ENCODE assay signal across 9 cellular contexts in the genomic region with DNA sequence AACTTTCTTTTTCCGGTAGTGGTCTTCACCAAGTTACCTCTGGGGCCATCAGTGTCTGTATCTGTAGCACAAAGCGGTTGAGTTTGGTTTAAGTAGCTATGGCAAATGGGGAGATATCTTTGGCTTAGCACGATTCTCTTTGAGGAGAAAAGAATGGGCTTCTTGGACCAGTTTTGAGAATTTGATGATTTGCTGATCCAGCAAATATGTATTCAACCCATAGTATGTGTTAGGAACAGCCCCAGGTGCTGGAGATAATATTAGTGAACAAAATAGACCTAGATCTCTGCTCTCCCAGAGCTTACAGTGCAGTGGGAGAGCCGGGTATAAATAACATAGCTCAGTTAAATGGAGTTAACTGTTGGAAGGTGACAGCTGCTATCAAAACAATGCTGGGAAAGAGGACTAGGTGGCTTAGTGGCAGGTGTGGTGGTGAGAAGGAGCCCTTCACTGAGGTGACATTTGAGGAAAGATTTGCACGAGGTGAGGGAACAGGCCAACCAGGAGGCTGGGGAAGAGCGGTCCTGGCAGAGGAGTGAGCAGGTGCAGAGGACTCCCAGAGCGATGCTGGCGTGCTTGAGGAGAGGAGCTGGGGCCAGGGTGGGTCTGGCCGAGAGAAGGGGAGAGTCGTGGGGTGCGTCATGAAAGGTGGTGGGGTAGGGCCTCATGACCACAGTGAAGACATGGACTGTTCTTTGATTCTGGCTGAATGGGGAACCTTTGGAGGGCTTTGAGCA. TPM values are rescaled to one million over a fixed set of nuclear protein-coding genes. Genes with fewer than 3 reads are reported as not detected.
DNase-seq lines count a peak whose midpoint lies in the region; ATAC-seq and TF ChIP-seq lines count a peak whose summit lies in the region.
"Had no signal": no experiment of that assay in that cellular context is flagged by ENCODE, and none has a peak within 500 bp of the region (broad histone marks: within the 10 kb centered on the region; RNA-seq: fewer than 3 reads in every experiment).

No MANE protein-coding gene starts in this region.

- peaks cover 7% of the 10 kb centered on the region for H4K20me1 ChIP-seq in neural progenitor cell (ENCODE audit: low read depth)

- peak overlapping the region; percentile 48 for H3K27ac Mint-ChIP-seq in neural progenitor cell

- TF ChIP-seq POLR2A in adrenal gland (IDR thresholded peaks at IDR 0.05), result no peak

- no peaks in the 10 kb centered on the region for H3K36me3 Mint-ChIP-seq in neural progenitor cell

- no peak overlapping the region for H3K9ac ChIP-seq in neural progenitor cell

- H3K9me3 Mint-ChIP-seq in neural progenitor cell, result no peaks in the 10 kb centered on the region

- H3K4me3 ChIP-seq in neural progenitor cell, result no peak overlapping the region
- H3K4me3 ChIP-seq in adrenal gland, result no peak overlapping the region

- H3F3A ChIP-seq in neural progenitor cell (ENCODE audit: low read depth), result peaks cover 3% of the 10 kb centered on the region

- H3K4me2 ChIP-seq in neural progenitor cell, result no peak overlapping the region

- DNase-seq in COLO668 (lab: John Stamatoyannopoulos, UW; ENCODE audit: unreplicated experiment) (peak; percentile 63), NCI-H2107 (lab: John Stamatoyannopoulos, UW) (peak; percentile 55), caudate nucleus (lab: John Stamatoyannopoulos, UW) (no peak), neural progenitor cell (ENCODE audit: low spot score) (no peak), adrenal gland (no peak)
- DNase-seq: mammary epithelial cell, NCI-H1105 treated with DMSO at 0.1 percent for 48 hours had no signal

- no peak overlapping the region for H2AFZ ChIP-seq in neural progenitor cell (replicated peaks)

- peaks cover 7% of the 10 kb centered on the region for H3K4me1 ChIP-seq in neural progenitor cell
- H3K4me1 ChIP-seq in adrenal gland (replicated peaks in 1 of 2), result peaks cover 23 to 35% of the 10 kb centered on the region in 2 donors

- H3K36me3 ChIP-seq in neural progenitor cell (no peaks in the 10 kb centered on the region), adrenal gland (replicated peaks in 1 of 2) (no peaks in the 10 kb centered on the region)

- TF ChIP-seq CTCF in neural progenitor cell (IDR thresholded peaks at IDR 0.05) (no peak), adrenal gland (IDR thresholded peaks at IDR 0.05) (no peak)

- WGBS in adrenal gland, 4 donors, result 93 to 97% (median 93%) methylated on average over 11 of the region's 11 CpGs

- H3K27ac ChIP-seq in caudate nucleus (ENCODE audit: low read depth, low read length), result peak overlapping the region; percentile 39
- no peak overlapping the region for H3K27ac ChIP-seq in neural progenitor cell
- no peak overlapping the region for H3K27ac ChIP-seq in adrenal gland

- peaks cover 3% of the 10 kb centered on the region for H3K27me3 Mint-ChIP-seq in neural progenitor cell (ENCODE audit: insufficient read depth, low read depth)

- ATAC-seq in esophagus mucosa, result no peak
- no peak for ATAC-seq in GM19397 (IDR thresholded peaks at IDR 0.05; ENCODE audit: unreplicated experiment)

- peaks cover 74% of the 10 kb centered on the region for H3K79me2 ChIP-seq in neural progenitor cell (ENCODE audit: low read depth)

- H3K9me3 ChIP-seq in neural progenitor cell (ENCODE audit: low read depth) (no peaks in the 10 kb centered on the region), adrenal gland (replicated peaks in 1 of 3) (no peaks in the 10 kb centered on the region)

- H3K27me3 ChIP-seq in neural progenitor cell (no peaks in the 10 kb centered on the region), adrenal gland (no peaks in the 10 kb centered on the region)

- peak overlapping the region; percentile 1 for H3K4me3 Mint-ChIP-seq in neural progenitor cell

- intact Hi-C loops in adrenal gland (cut with DNase I), result no loop called here

- H3K4me1 Mint-ChIP-seq in neural progenitor cell, result peaks cover 11% of the 10 kb centered on the region

RNA-seq across cellular contexts. Expression of a gene that starts 5.0 kb away (rescaled TPM):
- 9.8 and 10.6 TPM in 2 replicates for total RNA-seq in neural progenitor cell (ENCODE audit: low replicate concordance)
- total RNA-seq in esophagus mucosa, result 21.4 TPM
- total RNA-seq in adrenal gland, result 10 to 100 TPM; 18.8 to 44.2 (median 29.9) TPM
- 10 to 100 TPM; 11.5 to 17.4 (median 14.9) TPM for polyA plus RNA-seq in adrenal gland

RNA-seq across cellular contexts. Expression of a gene that starts 29.4 kb away (rescaled TPM):
- total RNA-seq in neural progenitor cell (ENCODE audit: low replicate concordance) (53.6 and 80.6 TPM in 2 replicates), esophagus mucosa (21.9 TPM), adrenal gland (10 to 100 TPM; 34.0 to 92.1 (median 48.0) TPM)
- polyA plus RNA-seq in adrenal gland, result 10 to 100 TPM; 18.6 to 24.3 (median 19.5) TPM

Comparison
In these comparisons a context has a peak if more than half of its experiments do, and no peak if none do; other contexts are left out.
1. DNase-seq: peak in COLO668 (single experiment) and NCI-H2107 (single experiment); none in caudate nucleus (0 of 61), neural progenitor cell (single experiment) and adrenal gland (0 of 7).